ENCODE assay signal across 8 cellular contexts in the genomic region with DNA sequence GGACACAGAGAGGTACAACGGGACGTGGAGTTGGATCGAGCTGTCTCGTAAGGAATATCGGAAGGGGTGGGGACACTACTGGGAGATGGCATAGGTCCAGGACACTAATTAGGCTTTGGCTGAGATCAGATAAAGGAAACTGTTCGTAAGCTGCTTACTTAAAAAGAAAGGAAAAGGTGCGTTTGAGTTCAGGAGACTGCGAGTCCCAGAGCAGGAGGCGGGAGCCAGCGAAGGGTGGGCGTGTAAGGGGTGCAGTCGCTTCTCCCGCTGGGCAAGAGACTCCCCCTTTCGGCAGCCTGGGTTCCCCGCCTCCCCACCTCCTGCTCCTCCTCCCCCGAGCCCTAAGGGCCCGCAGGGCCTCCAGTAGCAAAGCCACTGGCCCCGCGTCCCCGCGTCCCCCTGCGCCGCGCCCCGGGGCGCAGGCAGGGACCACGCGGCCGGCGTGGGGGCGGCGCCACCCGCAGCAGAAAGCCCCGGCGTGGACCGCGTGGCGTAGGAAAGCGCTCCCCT.
DNase-seq lines count a peak whose midpoint lies in the region; ATAC-seq and TF ChIP-seq lines count a peak whose summit lies in the region.

No MANE protein-coding gene starts in this region.

- peak overlapping the region; percentile 2 to 83 (median 66) for H3K27ac ChIP-seq in skin epidermis

- no peaks in the 10 kb centered on the region for H3K9me3 ChIP-seq in iPS-18c (ENCODE audit: control insufficient read depth, insufficient read depth, low read length)

- in situ Hi-C loops in astrocyte of the spinal cord (cut with HindIII; ENCODE audit: low sequenced_read_pairs) = no loop called here

- ATAC-seq in GM21529 (IDR thresholded peaks at IDR 0.05; ENCODE audit: unreplicated experiment) = peak; percentile 59

- TF ChIP-seq CTCF in astrocyte of the spinal cord (IDR thresholded peaks at IDR 0.05; ENCODE audit: low read depth, low read length) = peak; percentile 31

- DNase-seq in GM03348 (ENCODE audit: low spot score) = peak; percentile 85
- DNase-seq in HuH-7.5 (ENCODE audit: low spot score) = peak; percentile 22
- peak in 4 of 5 experiments; percentile 15 to 50 (median 28) for DNase-seq in T-helper 2 cell
- peak; percentile 56 for DNase-seq in astrocyte of the spinal cord (ENCODE audit: low read depth, low spot score)
- no peak for DNase-seq in COLO668 (lab: John Stamatoyannopoulos, UW; ENCODE audit: unreplicated experiment)

- H3K4me3 ChIP-seq in astrocyte of the spinal cord (ENCODE audit: low read depth, low read length) (peak overlapping the region; percentile 65), iPS-18c (ENCODE audit: insufficient read depth, low read depth, low read length) (peak overlapping the region; percentile 72), skin epidermis (peak overlapping the region; percentile 72 to 90 (median 81))
